Comparison of ENCODE assay signal across 22 cellular contexts in the genomic region with DNA sequence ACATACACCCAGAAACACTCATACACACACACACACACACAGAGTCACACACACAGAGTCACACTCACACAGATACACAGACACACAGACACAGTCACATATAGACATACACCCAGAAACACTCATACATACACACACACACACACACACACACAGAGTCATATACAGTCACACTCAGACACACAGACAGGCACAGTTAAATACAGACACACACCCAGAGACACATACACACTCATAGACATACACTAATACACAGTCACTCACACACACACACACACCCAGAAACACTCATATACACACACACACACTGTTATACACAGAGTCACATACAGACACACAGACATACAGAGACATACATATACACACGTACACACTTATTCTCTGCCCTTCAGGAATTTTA.
DNase-seq lines count a peak whose midpoint lies in the region; ATAC-seq, FAIRE-seq and TF ChIP-seq lines count a peak whose summit lies in the region.
"Had no signal": no experiment of that assay in that cellular context is flagged by ENCODE, and none has a peak within 500 bp of the region (broad histone marks: within the 10 kb centered on the region; RNA-seq: fewer than 3 reads in every experiment).

No MANE protein-coding gene starts in this region.

- H3K27ac Mint-ChIP-seq in progenitor cell of endocrine pancreas = no peak overlapping the region
- H3K27ac Mint-ChIP-seq: CD4-positive, alpha-beta memory T cell; GM23338; HFFc6 had no signal

- no peaks in the 10 kb centered on the region for H3K36me3 Mint-ChIP-seq in progenitor cell of endocrine pancreas (ENCODE audit: insufficient read depth)
- H3K36me3 Mint-ChIP-seq: CD4-positive, alpha-beta memory T cell had no signal

- DNase-seq in HTR-8/SVneo (ENCODE audit: insufficient read length, low spot score) (no peak), K562 (ENCODE audit: extremely low read depth in 1 of 4, low spot score in 3 of 4) (no peak), trophoblast cell (no peak), NCI-H1417 treated with DMSO at 0.1 percent for 48 hours (lab: John Stamatoyannopoulos, UW) (no peak), progenitor cell of endocrine pancreas (ENCODE audit: low spot score, unreplicated experiment) (no peak)
- DNase-seq: 8988T; ACHN; AML-193; BE2C; C1 segment of cervical spinal cord; Calu3; CD4-positive, alpha-beta memory T cell; DMS53; DMS79 treated with DMSO at 0.1 percent for 48 hours; GF-D8; HFFc6 had no signal

- H3K4me1 Mint-ChIP-seq in progenitor cell of endocrine pancreas (ENCODE audit: low read depth) = no peaks in the 10 kb centered on the region

- no peak overlapping the region for H3K4me3 ChIP-seq in BLaER1 treated with 17β-estradiol and CSF1 and Interleukin-3, amounts not matched to agents 10 nM and 100 nM
- H3K4me3 ChIP-seq in K562 (no peak overlapping the region), trophoblast cell (ENCODE audit: low read depth, low read length) (no peak overlapping the region)
- H3K4me3 ChIP-seq: A549, GM23338, HAP-1 had no signal

- no peaks in the 10 kb centered on the region for H3K79me1 ChIP-seq in trophoblast cell (ENCODE audit: low read length)

- peaks cover 50 to 84% (median 65%) of the 10 kb centered on the region in 10 experiments for H3K4me1 ChIP-seq in BLaER1 treated with 17β-estradiol and CSF1 and Interleukin-3, amounts not matched to agents 10 nM and 100 nM
- H3K4me1 ChIP-seq in K562 (replicated peaks in 1 of 2; ENCODE audit: control insufficient read depth in 2 of 2, insufficient read depth in 2 of 2, low read length in 2 of 2) (peaks cover 0 to 5% of the 10 kb centered on the region in 2 experiments; a peak in 2 of 5 replicates), trophoblast cell (ENCODE audit: control insufficient read depth in 1 of 2, insufficient read depth in 2 of 2, low read length in 2 of 2) (no peaks in the 10 kb centered on the region)
- H3K4me1 ChIP-seq: A549, HAP-1 had no signal

- H3K9me1 ChIP-seq in K562 (ENCODE audit: control insufficient read depth, insufficient read depth, low read length) = no peaks in the 10 kb centered on the region

- H3K79me2 ChIP-seq in K562 (ENCODE audit: control insufficient read depth, insufficient read depth, low read length) = no peaks in the 10 kb centered on the region
- no peaks in the 10 kb centered on the region for H3K79me2 ChIP-seq in trophoblast cell (ENCODE audit: control insufficient read depth, insufficient read depth, low read length, poor library complexity)

- peak; percentile 80 for FAIRE-seq in HTR-8/SVneo (lab: Jason Lieb, UNC)
- FAIRE-seq in K562 (lab: Jason Lieb, UNC) = no peak
- FAIRE-seq: A549, H54 had no signal

- H4K20me1 ChIP-seq in BLaER1 treated with 17β-estradiol and CSF1 and Interleukin-3, amounts not matched to agents 10 nM and 100 nM = no peaks in the 10 kb centered on the region
- no peaks in the 10 kb centered on the region; the same call in 1 of the 2 replicates for H4K20me1 ChIP-seq in K562 (replicated peaks; ENCODE audit: control insufficient read depth, insufficient read depth, low read length)

- BruUV-seq in K562 (replicated peaks; lab: Mats Ljungman, UMichigan) = no TSS peak

- no peak overlapping the region for H4K91ac ChIP-seq in trophoblast cell (ENCODE audit: low read depth, low read length)

- no peak overlapping the region for H4K12ac ChIP-seq in trophoblast cell (ENCODE audit: low read depth, low read length)

- no peaks in the 10 kb centered on the region for H3K9me3 Mint-ChIP-seq in progenitor cell of endocrine pancreas (ENCODE audit: low read depth)
- H3K9me3 Mint-ChIP-seq: CD4-positive, alpha-beta memory T cell; GM23338; HFFc6 had no signal

- H3K27me3 Mint-ChIP-seq in progenitor cell of endocrine pancreas = peaks cover 21% of the 10 kb centered on the region

- TF ChIP-seq CTCF in K562 (IDR thresholded peaks at IDR 0.05 in 2 of 3, conservative IDR thresholded peaks at IDR 0.05 in 1 of 3; ENCODE audit: insufficient read depth in 2 of 3, low read depth in 1 of 3, low read length in 3 of 3) (no peak), progenitor cell of endocrine pancreas (IDR thresholded peaks at IDR 0.05; ENCODE audit: unreplicated experiment) (no peak)

- peak overlapping the region; percentile 2 for H3K23ac ChIP-seq in trophoblast cell (ENCODE audit: low read length)

- H4K8ac ChIP-seq in trophoblast cell (ENCODE audit: low read depth, low read length) = no peak overlapping the region

- in situ Hi-C loops in K562 (cut with MboI) = no loop called here

- H2AFZ ChIP-seq in K562 (ENCODE audit: low read depth, low read length) (no peak overlapping the region), trophoblast cell (ENCODE audit: insufficient read depth, low read length, poor library complexity) (no peak overlapping the region)
- H2AFZ ChIP-seq: GM23338 had no signal

- no peak overlapping the region for H3K9ac ChIP-seq in BLaER1 treated with 17β-estradiol and CSF1 and Interleukin-3, amounts not matched to agents 10 nM and 100 nM
- H3K9ac ChIP-seq in K562 (ENCODE audit: insufficient read depth in 1 of 2, low read depth in 2 of 2, low read length in 2 of 2) (no peak overlapping the region), trophoblast cell (ENCODE audit: low read length) (no peak overlapping the region)

- no peak for TF ChIP-seq RAD21 in K562 (CRISPR knock-in tag; conservative IDR thresholded peaks at IDR 0.05 in 1 of 2, IDR thresholded peaks at IDR 0.05 in 1 of 2)

- no peaks in the 10 kb centered on the region for H3K27me3 ChIP-seq in BLaER1 treated with 17β-estradiol and CSF1 and Interleukin-3, amounts not matched to agents 10 nM and 100 nM
- peaks cover 27 to 57% of the 10 kb centered on the region in 2 experiments; a peak in 4 of 5 replicates for H3K27me3 ChIP-seq in K562 (ENCODE audit: control insufficient read depth in 2 of 2, insufficient read depth in 2 of 2, low read length in 2 of 2)
- H3K27me3 ChIP-seq in trophoblast cell (ENCODE audit: insufficient read depth, low read length) = no peaks in the 10 kb centered on the region
- H3K27me3 ChIP-seq: BE2C had no signal

- no peak for TF ChIP-seq EP300 in K562 (IDR thresholded peaks at IDR 0.05; ENCODE audit: low read length)

- POLR2A ChIA-PET in K562 (lab: Yijun Ruan, JAX) = no interaction called here

- CTCF ChIA-PET in K562 (lab: Yijun Ruan, JAX; ENCODE audit: low intra/inter-chr PET ratio) = no interaction called here

- H3K9me3 ChIP-seq in BLaER1 treated with 17β-estradiol and CSF1 and Interleukin-3, amounts not matched to agents 10 nM and 100 nM (replicated peaks in 1 of 11) = peaks cover 0 to 4% (median 0%) of the 10 kb centered on the region in 11 experiments; a peak in 1 of 22 replicates
- no peaks in the 10 kb centered on the region for H3K9me3 ChIP-seq in K562 (replicated peaks; ENCODE audit: control insufficient read depth, insufficient read depth, low read depth, low read length)
- H3K9me3 ChIP-seq in trophoblast cell (ENCODE audit: insufficient read depth, low read depth, low read length) = no peaks in the 10 kb centered on the region
- H3K9me3 ChIP-seq: A549, BE2C, HAP-1 had no signal

- WGBS in K562 (ENCODE audit: insufficient coverage, low coverage, missing lambda C conversion rate) = 6% methylated on average over 1 of the region's 1 CpG
- no CpG with 5 or more reads among the region's 1 CpG for WGBS in trophoblast cell (ENCODE audit: extremely low coverage, insufficient coverage, insufficient read length)

- no peak overlapping the region for H2AK5ac ChIP-seq in trophoblast cell (ENCODE audit: low read length)

- TF ChIP-seq POLR2A in K562 (conservative IDR thresholded peaks at IDR 0.05) = no peak

- intact Hi-C loops in K562 (cut with micrococcal nuclease) = no loop called here

- peak overlapping the region in 10 of 11 experiments; percentile 9 to 93 (median 66); a peak in 11 of 22 replicates for H3K27ac ChIP-seq in BLaER1 treated with 17β-estradiol and CSF1 and Interleukin-3, amounts not matched to agents 10 nM and 100 nM
- no peak overlapping the region for H3K27ac ChIP-seq in K562 (ENCODE audit: extremely low read depth, low read depth, low read length)
- H3K27ac ChIP-seq in trophoblast cell (ENCODE audit: low read depth, low read length) = no peak overlapping the region
- H3K27ac ChIP-seq: A549 had no signal

- peak overlapping the region; percentile 7 to 95 (median 93); a peak in 17 of 22 replicates for H3K4me2 ChIP-seq in BLaER1 treated with 17β-estradiol and CSF1 and Interleukin-3, amounts not matched to agents 10 nM and 100 nM
- H3K4me2 ChIP-seq in K562 (ENCODE audit: insufficient read depth, low read length) (no peak overlapping the region), trophoblast cell (ENCODE audit: low read length) (no peak overlapping the region)
- H3K4me2 ChIP-seq: A549, GM23338 had no signal

- no peak overlapping the region for H2BK120ac ChIP-seq in trophoblast cell (ENCODE audit: insufficient read depth, low read length, poor library complexity)

- no peak for ATAC-seq in K562
- ATAC-seq in GM18858 (IDR thresholded peaks at IDR 0.05; ENCODE audit: unreplicated experiment) = no peak
- ATAC-seq: A549, GM23338 had no signal

- H2BK12ac ChIP-seq in trophoblast cell (ENCODE audit: low read length) = no peak overlapping the region

- no peak overlapping the region for H3K4me3 Mint-ChIP-seq in progenitor cell of endocrine pancreas (ENCODE audit: low read depth)
- H3K4me3 Mint-ChIP-seq: CD4-positive, alpha-beta memory T cell; GM23338; HFFc6 had no signal

- H3K4ac ChIP-seq in trophoblast cell (ENCODE audit: low read depth, low read length) = no peak overlapping the region

- no peak overlapping the region for H3K14ac ChIP-seq in trophoblast cell (ENCODE audit: low read length)

- H2BK5ac ChIP-seq in trophoblast cell (ENCODE audit: low read depth, low read length, poor library complexity) = no peak overlapping the region

- no peak overlapping the region for H3K18ac ChIP-seq in trophoblast cell (ENCODE audit: low read length)

- no peaks in the 10 kb centered on the region for H3K36me3 ChIP-seq in BLaER1 treated with 17β-estradiol and CSF1 and Interleukin-3, amounts not matched to agents 10 nM and 100 nM
- H3K36me3 ChIP-seq in K562 (ENCODE audit: control insufficient read depth, insufficient read depth, low read length) = no peaks in the 10 kb centered on the region
- H3K36me3 ChIP-seq in trophoblast cell (ENCODE audit: control insufficient read depth in 1 of 2, insufficient read depth in 2 of 2, low read length in 2 of 2) = no peaks in the 10 kb centered on the region
- H3K36me3 ChIP-seq: BE2C, HAP-1 had no signal

TF ChIP-seq in K562, 482 proteins besides CTCF, POLR2A, EP300 and RAD21 (continues in another document):
- peak; percentile 73; the same call in 1 of the 2 replicates for TF ChIP-seq THRB (CRISPR knock-in tag; conservative IDR thresholded peaks at IDR 0.05)

Comparison
In these comparisons a context has a peak if more than half of its experiments do, and no peak if none do; other contexts are left out.
1. H3K27ac ChIP-seq: peak in BLaER1 treated with 17β-estradiol and CSF1 and Interleukin-3, amounts not matched to agents 10 nM and 100 nM (10 of 11); none in K562 (single experiment) and trophoblast cell (single experiment).
2. H3K4me2 ChIP-seq: peak in BLaER1 treated with 17β-estradiol and CSF1 and Interleukin-3, amounts not matched to agents 10 nM and 100 nM (11 of 11); none in K562 (single experiment) and trophoblast cell (single experiment).